8 cellular contexts compared by ENCODE assay signal in genomic region chr22:19940536-19941364, GRCh38. TPM values are rescaled to one million over a fixed set of nuclear protein-coding genes. Genes with fewer than 3 reads are reported as not detected.
A peak's percentile ranks its signal among the peaks of the same experiment; 100 is the strongest.
DNase-seq lines count a peak whose midpoint lies in the region; ATAC-seq and TF ChIP-seq lines count a peak whose summit lies in the region.

No MANE protein-coding gene starts in this region.

- intact Hi-C loops in CD8-positive, alpha-beta T cell (cut with DNase I, micrococcal nuclease): loop anchor here in 1 of 2 experiments (1.0 to 5.0 kb wide), 3 partner anchors 48 to 508 kb away; partner anchors contain the start of genes HIRA and MRPL40

- peak overlapping the region; percentile 96 for H3K4me2 ChIP-seq in OCI-LY1 (ENCODE audit: low read length)
- H3K4me2 ChIP-seq in osteoblast (ENCODE audit: insufficient read depth, low read length): peak overlapping the region; percentile 94

- peaks cover 11% of the 10 kb centered on the region for H3K9me3 Mint-ChIP-seq in CD8-positive, alpha-beta T cell
- peaks cover 34% of the 10 kb centered on the region for H3K9me3 Mint-ChIP-seq in endodermal cell

- no peaks in the 10 kb centered on the region for H3K9me2 ChIP-seq in OCI-LY1 (ENCODE audit: low read depth, low read length)

- H2AFZ ChIP-seq in OCI-LY1 (ENCODE audit: low read length) (no peak overlapping the region), osteoblast (ENCODE audit: low read length) (peak overlapping the region; percentile 80)

- no peak for ATAC-seq in CD8-positive, alpha-beta T cell
- ATAC-seq in GM19463 (IDR thresholded peaks at IDR 0.05; ENCODE audit: unreplicated experiment): no peak

- POLR2A ChIA-PET in CD8-positive, alpha-beta T cell (lab: Charles Lee): interaction anchor here (1.0 to 1.5 kb wide), 3 partner anchors 77 to 210 kb away, joined by 3 to 4 read pairs (median 3); no protein-coding TSS in a partner anchor

- CTCF ChIA-PET in CD8-positive, alpha-beta T cell (lab: Charles Lee): interaction anchor here (1.0 kb wide), 1 partner anchor 31 kb away, joined by 3 read pairs; no protein-coding TSS in a partner anchor

- H3F3A ChIP-seq in OCI-LY1 (ENCODE audit: insufficient read depth, low read length): no peaks in the 10 kb centered on the region

- H4K20me1 ChIP-seq in OCI-LY1 (ENCODE audit: insufficient read depth, low read length) (no peaks in the 10 kb centered on the region), osteoblast (ENCODE audit: insufficient read depth, low read length) (no peaks in the 10 kb centered on the region)

- H3K27me3 Mint-ChIP-seq in CD8-positive, alpha-beta T cell (ENCODE audit: low read depth): no peaks in the 10 kb centered on the region
- H3K27me3 Mint-ChIP-seq in endodermal cell (ENCODE audit: insufficient read depth): no peaks in the 10 kb centered on the region

- peak overlapping the region; percentile 71 for H3K27ac ChIP-seq in CD8-positive, alpha-beta T cell (ENCODE audit: low read depth, low read length)
- peak overlapping the region; percentile 21 for H3K27ac ChIP-seq in OCI-LY1 (ENCODE audit: low read depth, low read length, poor library complexity, severe bottlenecking)
- no peak overlapping the region for H3K27ac ChIP-seq in endodermal cell (ENCODE audit: low read depth, low read length)
- H3K27ac ChIP-seq in osteoblast (ENCODE audit: low read depth, low read length): peak overlapping the region; percentile 99

- H3K9me3 ChIP-seq in CD8-positive, alpha-beta T cell (ENCODE audit: low read length): no peaks in the 10 kb centered on the region
- H3K9me3 ChIP-seq in OCI-LY1 (ENCODE audit: low read length) (peaks cover 3% of the 10 kb centered on the region; the same call in 1 of the 2 replicates), endodermal cell (ENCODE audit: control insufficient read depth, low read length) (peaks cover 30% of the 10 kb centered on the region), osteoblast (ENCODE audit: low read depth, low read length) (no peaks in the 10 kb centered on the region)

- H3K9ac ChIP-seq in OCI-LY1 (ENCODE audit: low read length) (peak overlapping the region; percentile 98), endodermal cell (ENCODE audit: extremely low read depth, low read length, poor library complexity, severe bottlenecking) (no peak overlapping the region)

- H3K79me2 ChIP-seq in OCI-LY1 (ENCODE audit: insufficient read depth, low read length) (peaks cover 15% of the 10 kb centered on the region), osteoblast (ENCODE audit: insufficient read depth, low read length) (peaks cover 49% of the 10 kb centered on the region)

- DNase-seq in CD8-positive, alpha-beta T cell: no peak
- DNase-seq in endodermal cell (no peak), osteoblast (ENCODE audit: insufficient read length, low spot score, missing footprints) (peak; percentile 91), A172 (ENCODE audit: low spot score) (no peak), NCI-H2107 treated with DMSO at 0.1 percent for 48 hours (lab: John Stamatoyannopoulos, UW; ENCODE audit: unreplicated experiment) (no peak), erythroblast (lab: John Stamatoyannopoulos, UW) (no peak)

- no peaks in the 10 kb centered on the region for H3K27me3 ChIP-seq in CD8-positive, alpha-beta T cell (ENCODE audit: insufficient read depth, low read length)
- H3K27me3 ChIP-seq in OCI-LY1 (ENCODE audit: insufficient read depth, low read length): no peaks in the 10 kb centered on the region
- no peaks in the 10 kb centered on the region for H3K27me3 ChIP-seq in endodermal cell (ENCODE audit: control insufficient read depth, insufficient read depth, low read length, poor library complexity, severe bottlenecking)
- H3K27me3 ChIP-seq in osteoblast (ENCODE audit: insufficient read depth, low read length): no peaks in the 10 kb centered on the region

- 93 to 96% methylated on average over 14 to 21 of the region's 21 CpGs for WGBS in endodermal cell (ENCODE audit: insufficient coverage in 1 of 2, insufficient read length in 1 of 2), 2 experiments

- no peak for TF ChIP-seq CTCF in CD8-positive, alpha-beta T cell (IDR thresholded peaks at IDR 0.05)
- TF ChIP-seq CTCF in OCI-LY1 (IDR thresholded peaks at IDR 0.05; ENCODE audit: low read length): no peak
- TF ChIP-seq CTCF in endodermal cell (conservative IDR thresholded peaks at IDR 0.05): no peak
- TF ChIP-seq CTCF in osteoblast (IDR thresholded peaks at IDR 0.05; ENCODE audit: extremely low read depth, low read depth, low read length): no peak

- no peaks in the 10 kb centered on the region for H3K36me3 ChIP-seq in CD8-positive, alpha-beta T cell (ENCODE audit: insufficient read depth, low read length)
- H3K36me3 ChIP-seq in OCI-LY1 (ENCODE audit: insufficient read depth, low read length) (peaks cover 2% of the 10 kb centered on the region; the same call in 1 of the 2 replicates), endodermal cell (ENCODE audit: control insufficient read depth, insufficient read depth, low read length) (no peaks in the 10 kb centered on the region), osteoblast (ENCODE audit: insufficient read depth, low read length) (no peaks in the 10 kb centered on the region)

- peaks cover 31% of the 10 kb centered on the region for H3K36me3 Mint-ChIP-seq in CD8-positive, alpha-beta T cell
- peaks cover 18% of the 10 kb centered on the region for H3K36me3 Mint-ChIP-seq in endodermal cell (ENCODE audit: low read depth)

- H3K27ac Mint-ChIP-seq in CD8-positive, alpha-beta T cell: peak overlapping the region; percentile 96
- no peak overlapping the region for H3K27ac Mint-ChIP-seq in endodermal cell

- H3K4me1 Mint-ChIP-seq in CD8-positive, alpha-beta T cell (ENCODE audit: low read depth): peaks cover 33% of the 10 kb centered on the region
- H3K4me1 Mint-ChIP-seq in endodermal cell: peaks cover 17% of the 10 kb centered on the region

- H3K4me3 ChIP-seq in CD8-positive, alpha-beta T cell (ENCODE audit: low read depth, low read length): peak overlapping the region; percentile 99
- H3K4me3 ChIP-seq in OCI-LY1 (ENCODE audit: low read depth, low read length, poor library complexity, severe bottlenecking): peak overlapping the region; percentile 90
- H3K4me3 ChIP-seq in endodermal cell (ENCODE audit: low read length): peak overlapping the region; percentile 68
- H3K4me3 ChIP-seq in osteoblast (ENCODE audit: insufficient read depth, low read length): peak overlapping the region; percentile 73

- peaks cover 29% of the 10 kb centered on the region for H3K4me1 ChIP-seq in CD8-positive, alpha-beta T cell (ENCODE audit: insufficient read depth, low read length)
- peaks cover 31% of the 10 kb centered on the region for H3K4me1 ChIP-seq in OCI-LY1 (ENCODE audit: insufficient read depth, low read length, severe bottlenecking)
- H3K4me1 ChIP-seq in endodermal cell (ENCODE audit: control insufficient read depth, insufficient read depth, low read length): peaks cover 6% of the 10 kb centered on the region
- peaks cover 34% of the 10 kb centered on the region for H3K4me1 ChIP-seq in osteoblast (ENCODE audit: insufficient read depth, low read length)

- no peak for TF ChIP-seq POLR2A in erythroblast (IDR thresholded peaks at IDR 0.05; ENCODE audit: low read length)

- H3K4me3 Mint-ChIP-seq in CD8-positive, alpha-beta T cell: peak overlapping the region; percentile 91
- H3K4me3 Mint-ChIP-seq in endodermal cell: peak overlapping the region; percentile 77

RNA-seq across cellular contexts. Expression of gene COMT, which starts 0.8 kb away (rescaled TPM):
- total RNA-seq in CD8-positive, alpha-beta T cell: 10 to 100 TPM; 10.5 to 11.0 TPM
- total RNA-seq in endodermal cell (10 to 100 TPM; 26.6 to 27.8 TPM), osteoblast (220 and 288 TPM in 2 replicates)
- polyA plus RNA-seq in endodermal cell (2013, experiment 1 of 2): 84.5 TPM
- 77.3 TPM for polyA plus RNA-seq in endodermal cell (2013, experiment 2 of 2)
- total RNA-seq in A172 (2014; rRNA removed; shearing (Covaris generic)): 91.9 and 130 TPM in 2 replicates

RNA-seq across cellular contexts. Expression of gene TXNRD2, which starts 0.9 kb away (rescaled TPM):
- 10 to 100 TPM; 11.0 to 14.1 TPM for total RNA-seq in CD8-positive, alpha-beta T cell
- total RNA-seq in endodermal cell (10 to 100 TPM in 1 of 2 donors, 1 to 10 TPM in 1; 7.3 to 13.6 TPM), osteoblast (19.5 and 21.5 TPM in 2 replicates)
- 11.2 TPM for polyA plus RNA-seq in endodermal cell (2013, experiment 1 of 2)
- 12.2 TPM for polyA plus RNA-seq in endodermal cell (2013, experiment 2 of 2)
- total RNA-seq in A172 (2014; rRNA removed; shearing (Covaris generic)): 112 and 114 TPM in 2 replicates
